In genomic region chr3:52517796-52518722, GRCh38 we compare ENCODE assay signal across 20 cellular contexts. TPM values are rescaled to one million over a fixed set of nuclear protein-coding genes. Genes with fewer than 3 reads are reported as not detected.
A peak's percentile ranks its signal among the peaks of the same experiment; 100 is the strongest.
DNase-seq lines count a peak whose midpoint lies in the region; ATAC-seq and TF ChIP-seq lines count a peak whose summit lies in the region.
"Had no signal": no experiment of that assay in that cellular context is flagged by ENCODE, and none has a peak within 500 bp of the region (broad histone marks: within the 10 kb centered on the region; RNA-seq: fewer than 3 reads in every experiment).

No MANE protein-coding gene starts in this region.

- no TSS peak for BruUV-seq in mammary epithelial cell (replicated peaks; lab: Mats Ljungman, UMichigan)

- intact Hi-C loops in breast epithelium (cut with DNase I; ENCODE audit: low total_unique reads) (no loop called here), mammary epithelial cell (cut with micrococcal nuclease) (no loop called here), dorsolateral prefrontal cortex (cut with DNase I) (no loop called here)

- no peak overlapping the region for H4K91ac ChIP-seq in mesenchymal stem cell (ENCODE audit: low read length)

- H4K8ac ChIP-seq in mesenchymal stem cell (ENCODE audit: low read length), result no peak overlapping the region

- H3K27me3 ChIP-seq in breast epithelium (no peaks in the 10 kb centered on the region), mammary epithelial cell (ENCODE audit: insufficient read depth, low read length) (no peaks in the 10 kb centered on the region), dorsolateral prefrontal cortex (no peaks in the 10 kb centered on the region), mesenchymal stem cell (ENCODE audit: control insufficient read depth in 1 of 2, insufficient read depth in 1 of 2, low read length in 2 of 2) (peaks cover 8 to 45% of the 10 kb centered on the region in 2 experiments), upper lobe of left lung (no peaks in the 10 kb centered on the region)
- H3K27me3 ChIP-seq: hepatocyte, testis had no signal

- ATAC-seq in upper lobe of left lung (ENCODE audit: low FRiP score in 2 of 2) (no peak), GM19324 (IDR thresholded peaks at IDR 0.05; ENCODE audit: low FRiP score, unreplicated experiment) (no peak)
- ATAC-seq: natural killer cell treated with Interleukin-12 subunit alpha and Interleukin-12 subunit beta and Interleukin-15 and Interleukin-18, amount 100 ng/mL, for 72 hours had no signal

- no peak overlapping the region for H3K4ac ChIP-seq in mesenchymal stem cell (ENCODE audit: low read depth in 1 of 2, low read length in 2 of 2)

- H3K4me3 ChIP-seq in breast epithelium (peak overlapping the region in 2 of 3 donors; percentile 10 to 52), mammary epithelial cell (replicated peaks in 1 of 3; ENCODE audit: insufficient read depth in 1 of 3, low read depth in 2 of 3, low read length in 3 of 3) (no peak overlapping the region), dorsolateral prefrontal cortex (peak overlapping the region in 42 of 59 donors; percentile 4 to 59 (median 27)), mesenchymal stem cell (ENCODE audit: insufficient read depth in 1 of 2, low read depth in 1 of 2, low read length in 2 of 2) (no peak overlapping the region), upper lobe of left lung (peak overlapping the region in 3 of 4 donors; percentile 19 to 36 (median 31))
- H3K4me3 ChIP-seq: hepatocyte had no signal

- no peak overlapping the region for H3K27ac ChIP-seq in breast epithelium
- H3K27ac ChIP-seq in mammary epithelial cell (ENCODE audit: insufficient read depth, low read depth, low read length), result no peak overlapping the region
- no peak overlapping the region for H3K27ac ChIP-seq in dorsolateral prefrontal cortex
- H3K27ac ChIP-seq in mesenchymal stem cell (ENCODE audit: low read length, poor library complexity, severe bottlenecking), result no peak overlapping the region
- H3K27ac ChIP-seq in upper lobe of left lung, result no peak overlapping the region
- H3K27ac ChIP-seq: hepatocyte, testis had no signal

- CTCF ChIA-PET in mammary epithelial cell (lab: Charles Lee; ENCODE audit: low non-redundant PET), result no interaction called here

- H3K79me2 ChIP-seq in mammary epithelial cell (ENCODE audit: insufficient read depth, low read length), result no peaks in the 10 kb centered on the region
- H3K79me2 ChIP-seq: hepatocyte had no signal

- in situ Hi-C loops in mammary epithelial cell (cut with MboI; ENCODE audit: low sequenced_read_pairs in 2 of 2), result no loop called here

- WGBS in mammary epithelial cell (ENCODE audit: low coverage, missing lambda C conversion rate), result 92% methylated on average over 19 of the region's 25 CpGs
- 68% methylated on average over 25 of the region's 25 CpGs for WGBS in mesenchymal stem cell
- WGBS in upper lobe of left lung, 2 donors, result 87 to 92% methylated on average over 7 to 25 of the region's 25 CpGs

- no peak overlapping the region for H2BK15ac ChIP-seq in mesenchymal stem cell (ENCODE audit: low read depth, poor library complexity, severe bottlenecking)

- no peak overlapping the region for H2AFZ ChIP-seq in mammary epithelial cell (ENCODE audit: low read depth, low read length)
- peak overlapping the region; percentile 60 for H2AFZ ChIP-seq in mesenchymal stem cell (ENCODE audit: low read depth, low read length)
- H2AFZ ChIP-seq: hepatocyte had no signal

- H2BK120ac ChIP-seq in mesenchymal stem cell (ENCODE audit: low read depth, low read length), result no peak overlapping the region

- H3K18ac ChIP-seq in mesenchymal stem cell (ENCODE audit: low read depth in 1 of 2, low read length in 2 of 2), result peak overlapping the region in 1 of 2 experiments; percentile 26

- no peaks in the 10 kb centered on the region for H3K9me3 ChIP-seq in breast epithelium
- H3K9me3 ChIP-seq in mammary epithelial cell (replicated peaks; ENCODE audit: insufficient read depth, low read length), result no peaks in the 10 kb centered on the region
- no peaks in the 10 kb centered on the region for H3K9me3 ChIP-seq in mesenchymal stem cell (ENCODE audit: control insufficient read depth, low read length)
- no peaks in the 10 kb centered on the region for H3K9me3 ChIP-seq in upper lobe of left lung
- H3K9me3 ChIP-seq: testis had no signal

- dilution Hi-C loops in mammary epithelial cell (cut with HindIII; ENCODE audit: low sequenced_read_pairs), result no loop called here

- no peak overlapping the region for H2BK12ac ChIP-seq in mesenchymal stem cell (ENCODE audit: low read length in 2 of 2)

- no peak overlapping the region for H3K4me2 ChIP-seq in mammary epithelial cell (ENCODE audit: insufficient read depth, low read depth, low read length)
- peak overlapping the region; percentile 13 for H3K4me2 ChIP-seq in mesenchymal stem cell (ENCODE audit: low read length, poor library complexity, severe bottlenecking)
- H3K4me2 ChIP-seq: hepatocyte had no signal

- H3K23ac ChIP-seq in mesenchymal stem cell (ENCODE audit: low read length in 2 of 2), result peak overlapping the region in 1 of 2 experiments; percentile 71

- peak overlapping the region in 1 of 2 experiments; percentile 62 for H3K14ac ChIP-seq in mesenchymal stem cell (ENCODE audit: low read length in 2 of 2)

- TF ChIP-seq POLR2A in breast epithelium (IDR thresholded peaks at IDR 0.05) (no peak), upper lobe of left lung (IDR thresholded peaks at IDR 0.05) (no peak)

- H3K9ac ChIP-seq in mammary epithelial cell (ENCODE audit: insufficient read depth, low read length), result no peak overlapping the region
- H3K9ac ChIP-seq in mesenchymal stem cell (ENCODE audit: low read length), result no peak overlapping the region

- TF ChIP-seq EP300 in upper lobe of left lung (IDR thresholded peaks at IDR 0.05), result no peak

- H4K20me1 ChIP-seq in mammary epithelial cell (ENCODE audit: insufficient read depth, low read length), result no peaks in the 10 kb centered on the region

- TF ChIP-seq CTCF in breast epithelium (IDR thresholded peaks at IDR 0.05) (no peak), mammary epithelial cell (conservative IDR thresholded peaks at IDR 0.05 in 1 of 2, IDR thresholded peaks at IDR 0.05 in 1 of 2; ENCODE audit: extremely low read depth in 1 of 2, insufficient read depth in 1 of 2, low read depth in 1 of 2, low read length in 2 of 2) (no peak), dorsolateral prefrontal cortex (IDR thresholded peaks at IDR 0.05 in 54 of 56, conservative IDR thresholded peaks at IDR 0.05 in 2 of 56; ENCODE audit: low read depth in 1 of 56, partially characterized antibody in 56 of 56) (no peak), upper lobe of left lung (IDR thresholded peaks at IDR 0.05) (no peak)

- H3K4me1 ChIP-seq in breast epithelium, result no peaks in the 10 kb centered on the region
- no peaks in the 10 kb centered on the region for H3K4me1 ChIP-seq in mammary epithelial cell (ENCODE audit: insufficient read depth, low read length)
- H3K4me1 ChIP-seq in mesenchymal stem cell (ENCODE audit: control insufficient read depth, insufficient read depth, low read depth, low read length), result peaks cover 9% of the 10 kb centered on the region
- H3K4me1 ChIP-seq in upper lobe of left lung, result peaks cover 0 to 6% (median 0%) of the 10 kb centered on the region in 4 donors
- H3K4me1 ChIP-seq: testis had no signal

- H3K79me1 ChIP-seq in mesenchymal stem cell (replicated peaks; ENCODE audit: low read length, poor library complexity, severe bottlenecking), result no peaks in the 10 kb centered on the region

- no peaks in the 10 kb centered on the region for H3K36me3 ChIP-seq in breast epithelium
- H3K36me3 ChIP-seq in mammary epithelial cell (ENCODE audit: insufficient read depth, low read length), result no peaks in the 10 kb centered on the region
- peaks cover 0 to 20% of the 10 kb centered on the region in 2 experiments for H3K36me3 ChIP-seq in mesenchymal stem cell (ENCODE audit: control insufficient read depth in 1 of 2, insufficient read depth in 2 of 2, low read depth in 1 of 2, low read length in 2 of 2)
- H3K36me3 ChIP-seq in upper lobe of left lung, result peaks cover 0 to 71% (median 17%) of the 10 kb centered on the region in 4 donors

- H2BK5ac ChIP-seq in mesenchymal stem cell (ENCODE audit: low read depth, low read length, poor library complexity, severe bottlenecking), result no peak overlapping the region

- DNase-seq in breast epithelium (ENCODE audit: low spot score in 2 of 2) (no peak), mammary epithelial cell (no peak), dorsolateral prefrontal cortex (no peak), mesenchymal stem cell (no peak), upper lobe of left lung (peak in 1 of 2 donors; percentile 63), OCI-M2 (lab: John Stamatoyannopoulos, UW; ENCODE audit: unreplicated experiment) (no peak)
- DNase-seq in stimulated activated CD4-positive, alpha-beta T cell treated with anti-CD3 and anti-CD28 coated beads, Interleukin-2, amount 100 ng/mL, for 48 hours, result no peak
- DNase-seq: activated CD4-positive, alpha-beta T cell treated with anti-CD3 and anti-CD28 coated beads, Interleukin-2, amount 50 U/mL, for 1 hour; activated naive CD4-positive, alpha-beta T cell treated with anti-CD3 and anti-CD28 coated beads, Interleukin-2, amount 10 ng/mL, durations not matched to agents 7 days and 5 days; activated T-cell treated with anti-CD3 and anti-CD28 coated beads for 4 hours; dermis blood vessel endothelial cell; DMS79 treated with DMSO at 0.1 percent for 48 hours; KG1; NCI-H1092; NCI-H774; stimulated activated CD8-positive, alpha-beta memory T cell treated with anti-CD3 and anti-CD28 coated beads, Interleukin-4, amount 100 ng/mL, for 48 hours; testis had no signal

- H2AK5ac ChIP-seq in mesenchymal stem cell (ENCODE audit: low read length, severe bottlenecking), result no peak overlapping the region

RNA-seq across cellular contexts. Expression of gene NT5DC2, which starts 15.6 kb away (rescaled TPM):
- total RNA-seq in breast epithelium, result 10 to 100 TPM; 26.5 to 35.7 (median 28.6) TPM
- total RNA-seq in mammary epithelial cell, result 10 to 100 TPM; 36.7 to 73.0 TPM
- 88.7 TPM for polyA plus RNA-seq in mammary epithelial cell
- 300 TPM for polyA minus RNA-seq in mammary epithelial cell
- 10 to 100 TPM; 10.8 to 61.6 (median 20.5) TPM for total RNA-seq in dorsolateral prefrontal cortex
- polyA plus RNA-seq in mesenchymal stem cell (2013, experiment 1 of 2), result 107 TPM
- 105 TPM for polyA plus RNA-seq in mesenchymal stem cell (2013, experiment 2 of 2)
- total RNA-seq in upper lobe of left lung, result 100 to 1,000 TPM in 1 of 6 donors, 10 to 100 TPM in 5; 27.3 to 113 (median 46.2) TPM

RNA-seq across cellular contexts. Expression of gene UQCC5, which starts 18.3 kb away (rescaled TPM):
- 10 to 100 TPM in 1 of 3 donors, 1 to 10 TPM in 2; 1.3 to 14.1 (median 1.8) TPM for total RNA-seq in breast epithelium
- 10 to 100 TPM in 1 of 2 donors, 1 to 10 TPM in 1; 1.8 to 27.7 TPM for total RNA-seq in mammary epithelial cell
- polyA plus RNA-seq in mammary epithelial cell, result 23.1 TPM
- 3.2 TPM for polyA minus RNA-seq in mammary epithelial cell
- 10 to 100 TPM in 77 of 120 experiments, 1 to 10 TPM in 43; 4.8 to 19.1 (median 10.9) TPM for total RNA-seq in dorsolateral prefrontal cortex
- 58.9 TPM for polyA plus RNA-seq in mesenchymal stem cell (2013, experiment 1 of 2)
- 60.7 TPM for polyA plus RNA-seq in mesenchymal stem cell (2013, experiment 2 of 2)
- total RNA-seq in upper lobe of left lung, result 10 to 100 TPM in 2 of 6 donors, 1 to 10 TPM in 4; 2.0 to 43.0 (median 3.0) TPM

RNA-seq across cellular contexts. Expression of gene STAB1, which starts 22.9 kb away (rescaled TPM):
- total RNA-seq in breast epithelium, result 100 to 1,000 TPM in 1 of 3 donors, 10 to 100 TPM in 2; 47.7 to 149 (median 55.4) TPM
- under 1 TPM in 1 of 2 donors, not detected in 1; 0.17 TPM for total RNA-seq in mammary epithelial cell
- polyA plus RNA-seq in mammary epithelial cell, result 0.02 TPM
- not detected for polyA minus RNA-seq in mammary epithelial cell
- total RNA-seq in dorsolateral prefrontal cortex, result 100 to 1,000 TPM in 4 of 120 experiments, 10 to 100 TPM in 113, 1 to 10 TPM in 3; 7.9 to 229 (median 32.7) TPM
- not detected for polyA plus RNA-seq in mesenchymal stem cell (2013, experiment 1 of 2)
- polyA plus RNA-seq in mesenchymal stem cell (2013, experiment 2 of 2), result 0.04 TPM
- 100 to 1,000 TPM in 4 of 6 donors, 10 to 100 TPM in 2; 42.9 to 259 (median 125) TPM for total RNA-seq in upper lobe of left lung

Comparison
In these comparisons a context has a peak if more than half of its experiments do, and no peak if none do; other contexts are left out.
1. H3K4me3 ChIP-seq: peak in breast epithelium (2 of 3), dorsolateral prefrontal cortex (42 of 59) and upper lobe of left lung (3 of 4); none in mammary epithelial cell (0 of 3) and mesenchymal stem cell (0 of 2).
2. RNA of gene STAB1, which starts 22.9 kb away (total RNA-seq): 42.9 to 259 TPM in upper lobe of left lung, 47.7 to 149 TPM in breast epithelium and 7.9 to 229 TPM in dorsolateral prefrontal cortex; 0.17 TPM in mammary epithelial cell; every median in the first group is over 4 times any median in the second.